In the genomic region with DNA sequence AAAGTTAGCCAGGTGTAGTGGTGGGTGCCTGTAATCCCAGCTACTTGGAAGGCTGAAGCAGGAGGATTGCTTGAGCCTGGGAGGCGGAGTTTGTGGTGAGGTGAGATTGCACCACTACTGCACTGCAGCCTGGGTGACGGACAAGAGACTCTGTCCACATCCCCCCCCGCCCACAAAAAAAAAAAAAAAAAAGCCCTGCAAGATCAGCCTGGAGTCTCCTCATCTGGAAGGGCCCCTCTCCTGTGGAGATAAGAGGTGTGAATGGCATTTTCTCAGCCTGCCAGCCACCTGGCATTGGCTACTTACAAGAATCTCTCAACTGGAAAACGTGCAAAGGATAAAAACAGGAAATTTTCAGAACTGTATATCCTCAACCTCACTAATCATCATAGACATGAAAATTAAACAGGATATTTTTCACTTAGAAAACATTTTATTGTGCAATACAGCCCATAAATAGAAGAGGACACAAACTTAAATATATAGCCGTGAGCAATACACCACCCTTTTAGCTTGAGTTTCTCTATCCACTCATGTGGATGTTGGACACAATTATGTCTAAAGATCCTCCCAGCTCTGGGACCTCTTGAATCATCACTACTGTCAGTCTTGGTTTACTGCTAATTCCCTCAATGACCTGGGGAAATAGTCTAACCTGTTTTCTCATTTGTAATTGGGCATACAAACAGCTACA, we compare ENCODE assay signal across 13 cellular contexts. TPM values are rescaled to one million over a fixed set of nuclear protein-coding genes. Genes with fewer than 3 reads are reported as not detected.
A peak's percentile ranks its signal among the peaks of the same experiment; 100 is the strongest.
DNase-seq lines count a peak whose midpoint lies in the region; ATAC-seq and TF ChIP-seq lines count a peak whose summit lies in the region.
"Had no signal": no experiment of that assay in that cellular context is flagged by ENCODE, and none has a peak within 500 bp of the region (broad histone marks: within the 10 kb centered on the region; RNA-seq: fewer than 3 reads in every experiment).

No MANE protein-coding gene starts in this region.

- ATAC-seq in WTC11 (peak; percentile 68), HG02759 (IDR thresholded peaks at IDR 0.05; ENCODE audit: unreplicated experiment) (no peak), HG02870 (IDR thresholded peaks at IDR 0.05; ENCODE audit: unreplicated experiment) (no peak), HG03139 (IDR thresholded peaks at IDR 0.05; ENCODE audit: unreplicated experiment) (no peak)

- TF ChIP-seq CTCF in WTC11 (IDR thresholded peaks at IDR 0.05), result no peak

- CTCF ChIA-PET in WTC11 (lab: Charles Lee), result interaction anchor here (0.5 to 1.5 kb wide), 10 partner anchors 10 to 1412 kb away, joined by 3 to 10 read pairs (median 4); a partner anchor contains a TSS

- no peak overlapping the region for H3K27ac Mint-ChIP-seq in WTC11
- H3K27ac Mint-ChIP-seq: activated CD4-positive, alpha-beta T cell treated with anti-CD3 and anti-CD28 coated beads, Interleukin-2, amount 10 ng/mL, durations not matched to agents 24 days and 14 days had no signal

- H3K27me3 ChIP-seq in mucosa of stomach (ENCODE audit: control insufficient read depth, insufficient read depth, low read length), result no peaks in the 10 kb centered on the region

- DNase-seq in Caki2 (ENCODE audit: low read depth) (peak; percentile 54), M059J (ENCODE audit: low read depth) (peak; percentile 87), WTC11 (ENCODE audit: low spot score) (no peak)
- DNase-seq in activated CD4-positive, alpha-beta T cell treated with anti-CD3 and anti-CD28 coated beads, Interleukin-2, amount 50 U/mL, for 48 hours, result no peak
- DNase-seq: activated CD4-positive, alpha-beta T cell treated with anti-CD3 and anti-CD28 coated beads, Interleukin-2, amount 10 ng/mL, durations not matched to agents 24 days and 14 days; NCI-H1436 treated with DMSO at 0.1 percent for 48 hours; stimulated activated CD4-positive, alpha-beta T cell treated with anti-CD3 and anti-CD28 coated beads, Interleukin-2, amount 100 ng/mL, for 48 hours had no signal

- peaks cover 6% of the 10 kb centered on the region; the same call in 1 of the 2 replicates for H3K4me1 Mint-ChIP-seq in WTC11
- H3K4me1 Mint-ChIP-seq: activated CD4-positive, alpha-beta T cell treated with anti-CD3 and anti-CD28 coated beads, Interleukin-2, amount 10 ng/mL, durations not matched to agents 24 days and 14 days; central memory CD8-positive, alpha-beta T cell had no signal

- POLR2A ChIA-PET in WTC11 (lab: Charles Lee), result interaction anchor here (0.6 kb wide), 1 partner anchor 32 kb away, joined by 6 read pairs; no protein-coding TSS in a partner anchor

- peaks cover 9% of the 10 kb centered on the region for H3K27me3 Mint-ChIP-seq in WTC11 (ENCODE audit: low read depth)

- H3K36me3 ChIP-seq in mucosa of stomach (ENCODE audit: control insufficient read depth, insufficient read depth, low read length), result no peaks in the 10 kb centered on the region

- H3K9me3 Mint-ChIP-seq in WTC11, result peaks cover 7% of the 10 kb centered on the region
- H3K9me3 Mint-ChIP-seq: activated CD4-positive, alpha-beta T cell treated with anti-CD3 and anti-CD28 coated beads, Interleukin-2, amount 10 ng/mL, durations not matched to agents 24 days and 14 days; central memory CD8-positive, alpha-beta T cell had no signal

- H3K36me3 Mint-ChIP-seq in WTC11, result no peaks in the 10 kb centered on the region

- in situ Hi-C loops in Caki2 (cut with HindIII; ENCODE audit: low pct_unique_long_range_greater_than_20kb, low sequenced_read_pairs), result no loop called here

- H3K4me3 Mint-ChIP-seq in WTC11, result no peak overlapping the region
- H3K4me3 Mint-ChIP-seq: activated CD4-positive, alpha-beta T cell treated with anti-CD3 and anti-CD28 coated beads, Interleukin-2, amount 10 ng/mL, durations not matched to agents 24 days and 14 days; central memory CD8-positive, alpha-beta T cell had no signal

- H3K9me3 ChIP-seq in mucosa of stomach (ENCODE audit: control insufficient read depth, low read length), result no peaks in the 10 kb centered on the region

- H3K4me3 ChIP-seq in mucosa of stomach (ENCODE audit: low read length), result no peak overlapping the region

- H3K9ac ChIP-seq in mucosa of stomach (ENCODE audit: low read length), result peak overlapping the region; percentile 69

- H3K4me1 ChIP-seq in mucosa of stomach (ENCODE audit: control insufficient read depth, insufficient read depth, low read length), result peaks cover 33% of the 10 kb centered on the region

TF ChIP-seq in WTC11, 78 proteins besides CTCF, POLR2A, EP300 and RAD21:
- TF ChIP-seq, protein P1, sequence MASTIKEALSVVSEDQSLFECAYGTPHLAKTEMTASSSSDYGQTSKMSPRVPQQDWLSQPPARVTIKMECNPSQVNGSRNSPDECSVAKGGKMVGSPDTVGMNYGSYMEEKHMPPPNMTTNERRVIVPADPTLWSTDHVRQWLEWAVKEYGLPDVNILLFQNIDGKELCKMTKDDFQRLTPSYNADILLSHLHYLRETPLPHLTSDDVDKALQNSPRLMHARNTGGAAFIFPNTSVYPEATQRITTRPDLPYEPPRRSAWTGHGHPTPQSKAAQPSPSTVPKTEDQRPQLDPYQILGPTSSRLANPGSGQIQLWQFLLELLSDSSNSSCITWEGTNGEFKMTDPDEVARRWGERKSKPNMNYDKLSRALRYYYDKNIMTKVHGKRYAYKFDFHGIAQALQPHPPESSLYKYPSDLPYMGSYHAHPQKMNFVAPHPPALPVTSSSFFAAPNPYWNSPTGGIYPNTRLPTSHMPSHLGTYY (CRISPR knock-in tag; IDR thresholded peaks at IDR 0.05), result no peak
- TF ChIP-seq CREB1 (CRISPR knock-in tag; IDR thresholded peaks at IDR 0.05) (no peak), ATF1 (CRISPR knock-in tag; IDR thresholded peaks at IDR 0.05) (no peak), ESRRA (CRISPR knock-in tag; IDR thresholded peaks at IDR 0.05; ENCODE audit: borderline replicate concordance) (no peak), FOXJ3 (CRISPR knock-in tag; IDR thresholded peaks at IDR 0.05; ENCODE audit: borderline replicate concordance) (no peak), FOXK1 (CRISPR knock-in tag; IDR thresholded peaks at IDR 0.05) (no peak), NR2C2 (CRISPR knock-in tag; IDR thresholded peaks at IDR 0.05) (no peak)
- TF ChIP-seq, protein P2, sequence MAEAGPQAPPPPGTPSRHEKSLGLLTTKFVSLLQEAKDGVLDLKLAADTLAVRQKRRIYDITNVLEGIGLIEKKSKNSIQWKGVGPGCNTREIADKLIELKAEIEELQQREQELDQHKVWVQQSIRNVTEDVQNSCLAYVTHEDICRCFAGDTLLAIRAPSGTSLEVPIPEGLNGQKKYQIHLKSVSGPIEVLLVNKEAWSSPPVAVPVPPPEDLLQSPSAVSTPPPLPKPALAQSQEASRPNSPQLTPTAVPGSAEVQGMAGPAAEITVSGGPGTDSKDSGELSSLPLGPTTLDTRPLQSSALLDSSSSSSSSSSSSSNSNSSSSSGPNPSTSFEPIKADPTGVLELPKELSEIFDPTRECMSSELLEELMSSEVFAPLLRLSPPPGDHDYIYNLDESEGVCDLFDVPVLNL (CRISPR knock-in tag; IDR thresholded peaks at IDR 0.05; ENCODE audit: borderline replicate concordance, low read depth), result no peak
- TF ChIP-seq, protein P3, sequence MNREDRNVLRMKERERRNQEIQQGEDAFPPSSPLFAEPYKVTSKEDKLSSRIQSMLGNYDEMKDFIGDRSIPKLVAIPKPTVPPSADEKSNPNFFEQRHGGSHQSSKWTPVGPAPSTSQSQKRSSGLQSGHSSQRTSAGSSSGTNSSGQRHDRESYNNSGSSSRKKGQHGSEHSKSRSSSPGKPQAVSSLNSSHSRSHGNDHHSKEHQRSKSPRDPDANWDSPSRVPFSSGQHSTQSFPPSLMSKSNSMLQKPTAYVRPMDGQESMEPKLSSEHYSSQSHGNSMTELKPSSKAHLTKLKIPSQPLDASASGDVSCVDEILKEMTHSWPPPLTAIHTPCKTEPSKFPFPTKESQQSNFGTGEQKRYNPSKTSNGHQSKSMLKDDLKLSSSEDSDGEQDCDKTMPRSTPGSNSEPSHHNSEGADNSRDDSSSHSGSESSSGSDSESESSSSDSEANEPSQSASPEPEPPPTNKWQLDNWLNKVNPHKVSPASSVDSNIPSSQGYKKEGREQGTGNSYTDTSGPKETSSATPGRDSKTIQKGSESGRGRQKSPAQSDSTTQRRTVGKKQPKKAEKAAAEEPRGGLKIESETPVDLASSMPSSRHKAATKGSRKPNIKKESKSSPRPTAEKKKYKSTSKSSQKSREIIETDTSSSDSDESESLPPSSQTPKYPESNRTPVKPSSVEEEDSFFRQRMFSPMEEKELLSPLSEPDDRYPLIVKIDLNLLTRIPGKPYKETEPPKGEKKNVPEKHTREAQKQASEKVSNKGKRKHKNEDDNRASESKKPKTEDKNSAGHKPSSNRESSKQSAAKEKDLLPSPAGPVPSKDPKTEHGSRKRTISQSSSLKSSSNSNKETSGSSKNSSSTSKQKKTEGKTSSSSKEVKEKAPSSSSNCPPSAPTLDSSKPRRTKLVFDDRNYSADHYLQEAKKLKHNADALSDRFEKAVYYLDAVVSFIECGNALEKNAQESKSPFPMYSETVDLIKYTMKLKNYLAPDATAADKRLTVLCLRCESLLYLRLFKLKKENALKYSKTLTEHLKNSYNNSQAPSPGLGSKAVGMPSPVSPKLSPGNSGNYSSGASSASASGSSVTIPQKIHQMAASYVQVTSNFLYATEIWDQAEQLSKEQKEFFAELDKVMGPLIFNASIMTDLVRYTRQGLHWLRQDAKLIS (CRISPR knock-in tag; IDR thresholded peaks at IDR 0.05; ENCODE audit: borderline replicate concordance), result no peak
- TF ChIP-seq, protein P4, sequence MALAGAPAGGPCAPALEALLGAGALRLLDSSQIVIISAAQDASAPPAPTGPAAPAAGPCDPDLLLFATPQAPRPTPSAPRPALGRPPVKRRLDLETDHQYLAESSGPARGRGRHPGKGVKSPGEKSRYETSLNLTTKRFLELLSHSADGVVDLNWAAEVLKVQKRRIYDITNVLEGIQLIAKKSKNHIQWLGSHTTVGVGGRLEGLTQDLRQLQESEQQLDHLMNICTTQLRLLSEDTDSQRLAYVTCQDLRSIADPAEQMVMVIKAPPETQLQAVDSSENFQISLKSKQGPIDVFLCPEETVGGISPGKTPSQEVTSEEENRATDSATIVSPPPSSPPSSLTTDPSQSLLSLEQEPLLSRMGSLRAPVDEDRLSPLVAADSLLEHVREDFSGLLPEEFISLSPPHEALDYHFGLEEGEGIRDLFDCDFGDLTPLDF (CRISPR knock-in tag; IDR thresholded peaks at IDR 0.05), result no peak

RNA-seq across cellular contexts. Expression of a gene that starts 11.3 kb away (rescaled TPM):
- 29.9 and 51.0 TPM in 2 replicates for total RNA-seq in Caki2 (2014; rRNA removed; shearing (Covaris generic); ENCODE audit: low replicate concordance)
- total RNA-seq in M059J (2014; rRNA removed; shearing (Covaris generic)), result 109 and 179 TPM in 2 replicates
- total RNA-seq in WTC11 (2021), result 8.3 to 10.4 TPM (median 10.1 TPM) in 3 replicates

RNA-seq across cellular contexts. Expression of a gene that starts 23.2 kb away (rescaled TPM):
- not detected in 2 replicates for total RNA-seq in Caki2 (2014; rRNA removed; shearing (Covaris generic); ENCODE audit: low replicate concordance)
- total RNA-seq in M059J (2014; rRNA removed; shearing (Covaris generic)), result 0.05 and 0.15 TPM in 2 replicates
- 0.20 TPM in 1 of 3 replicates, not detected in the others for total RNA-seq in WTC11 (2021)
- total RNA-seq: activated CD4-positive, alpha-beta T cell treated with anti-CD3 and anti-CD28 coated beads, Interleukin-2, amount 10 ng/mL, durations not matched to agents 24 days and 14 days; H1 had no signal

Comparison
In these comparisons a context has a peak if more than half of its experiments do, and no peak if none do; other contexts are left out.
1. DNase-seq: peak in Caki2 (single experiment) and M059J (single experiment); none in WTC11 (single experiment) and activated CD4-positive, alpha-beta T cell treated with anti-CD3 and anti-CD28 coated beads, Interleukin-2, amount 50 U/mL, for 48 hours (0 of 2).